1 cellular context compared by ENCODE assay signal in genomic region chr14:96039633-96040311, GRCh38.
TF ChIP-seq lines count a peak whose summit lies in the region.

No MANE protein-coding gene starts in this region.

TF ChIP-seq in H1, 55 proteins besides CTCF, POLR2A, EP300 and RAD21 (continued from another document):
- no peak for TF ChIP-seq CHD1 (IDR thresholded peaks at IDR 0.05; ENCODE audit: low read depth, low read length)
- TF ChIP-seq KDM5A (IDR thresholded peaks at IDR 0.05; ENCODE audit: low read length), result no peak
- peak; percentile 59; the same call in 1 of the 2 replicates for TF ChIP-seq TAF1 (IDR thresholded peaks at IDR 0.05; ENCODE audit: low read depth, low read length)
- no peak for TF ChIP-seq CHD7 (IDR thresholded peaks at IDR 0.05; ENCODE audit: insufficient replicate concordance, low read length)
- TF ChIP-seq CTBP2 (IDR thresholded peaks at IDR 0.05; ENCODE audit: borderline replicate concordance, insufficient read depth, insufficient read length, low read length), result no peak
- TF ChIP-seq MAFK (IDR thresholded peaks at IDR 0.05; ENCODE audit: low read depth, low read length), result no peak
- no peak for TF ChIP-seq NRF1 (IDR thresholded peaks at IDR 0.05; ENCODE audit: low read depth, low read length)
- no peak for TF ChIP-seq KDM4A (IDR thresholded peaks at IDR 0.05; ENCODE audit: low read depth, low read length, severe bottlenecking)
- 0 out of 2 replicates have a peak, but pooled peaks have one; percentile 28 for TF ChIP-seq CREB1 (IDR thresholded peaks at IDR 0.05)
- peak; percentile 79; the same call in 1 of the 2 replicates for TF ChIP-seq RBBP5 (IDR thresholded peaks at IDR 0.05; ENCODE audit: borderline replicate concordance, low read depth, low read length)
- peak; percentile 60; the same call in 1 of the 2 replicates for TF ChIP-seq E2F6 (IDR thresholded peaks at IDR 0.05)
- TF ChIP-seq JUND (IDR thresholded peaks at IDR 0.05; ENCODE audit: low read length), result no peak
- no peak for TF ChIP-seq SP4 (IDR thresholded peaks at IDR 0.05; ENCODE audit: low read length)
- no peak for TF ChIP-seq GTF2F1 (IDR thresholded peaks at IDR 0.05; ENCODE audit: borderline replicate concordance, low read depth, low read length)
